In genomic region chr11:115711021-115711420, GRCh38 we compare ENCODE assay signal across 16 cellular contexts.
"Had no signal": no experiment of that assay in that cellular context is flagged by ENCODE, and none has a peak within 500 bp of the region (broad histone marks: within the 10 kb centered on the region; RNA-seq: fewer than 3 reads in every experiment).

No MANE protein-coding gene starts in this region.

- H3K36me3 Mint-ChIP-seq: activated naive CD8-positive, alpha-beta T cell treated with anti-CD3 and anti-CD28 coated beads, Interleukin-2, amount 10 ng/mL, durations not matched to agents 7 days and 5 days; stimulated activated effector memory CD8-positive, alpha-beta T cell treated with anti-CD3 and anti-CD28 coated beads, Interleukin-12 subunit alpha, Interleukin-12 subunit beta, amount 100 ng/mL, for 72 hours had no signal

- DNase-seq: activated CD4-positive, alpha-beta T cell treated with anti-CD3 and anti-CD28 coated beads, Interleukin-2, amount 10 ng/mL, durations not matched to agents 7 days and 5 days; activated CD4-positive, CD25-positive, alpha-beta regulatory T cell; activated CD8-positive, alpha-beta memory T cell treated with anti-CD3 and anti-CD28 coated beads for 24 hours; activated gamma-delta T cell treated with Interleukin-2 at 50 U/mL for 16 hours; activated naive CD8-positive, alpha-beta T cell treated with anti-CD3 and anti-CD28 coated beads, Interleukin-2, amount 10 ng/mL, durations not matched to agents 7 days and 5 days; cerebellar nuclear complex; effector memory CD4-positive, alpha-beta T cell; left colon; midbrain; ovary; thyroid gland; uterus had no signal

- H3K9me3 Mint-ChIP-seq: activated CD4-positive, alpha-beta T cell treated with anti-CD3 and anti-CD28 coated beads, Interleukin-2, amount 10 ng/mL, durations not matched to agents 7 days and 5 days; T-helper 2 cell treated with Interferon-gamma antibody and Interleukin-4, amounts not matched to agents 5 μg/mL and 100 μg/mL, for 36 hours had no signal

- H3K27ac Mint-ChIP-seq: activated CD4-positive, alpha-beta T cell treated with anti-CD3 and anti-CD28 coated beads, Interleukin-2, amount 10 ng/mL, durations not matched to agents 7 days and 5 days; activated naive CD8-positive, alpha-beta T cell treated with anti-CD3 and anti-CD28 coated beads, Interleukin-2, amount 10 ng/mL, durations not matched to agents 7 days and 5 days; stimulated activated effector memory CD8-positive, alpha-beta T cell treated with anti-CD3 and anti-CD28 coated beads, Interleukin-12 subunit alpha, Interleukin-12 subunit beta, amount 100 ng/mL, for 72 hours; T-helper 2 cell treated with Interferon-gamma antibody and Interleukin-4, amounts not matched to agents 5 μg/mL and 100 μg/mL, for 36 hours had no signal

- H3K27ac ChIP-seq: gastroesophageal sphincter, ovary, thyroid gland, uterus had no signal

- H3K4me1 Mint-ChIP-seq: activated CD4-positive, alpha-beta T cell treated with anti-CD3 and anti-CD28 coated beads, Interleukin-2, amount 10 ng/mL, durations not matched to agents 7 days and 5 days; stimulated activated effector memory CD8-positive, alpha-beta T cell treated with anti-CD3 and anti-CD28 coated beads, Interleukin-12 subunit alpha, Interleukin-12 subunit beta, amount 100 ng/mL, for 72 hours had no signal

- H3K4me1 ChIP-seq: uterus had no signal

- ATAC-seq: gastroesophageal sphincter; left colon; sciatic nerve; stimulated activated effector memory CD8-positive, alpha-beta T cell treated with anti-CD3 and anti-CD28 coated beads, Interleukin-12 subunit alpha, Interleukin-12 subunit beta, amount 100 ng/mL, for 72 hours had no signal

- H3K4me3 Mint-ChIP-seq: activated CD4-positive, alpha-beta T cell treated with anti-CD3 and anti-CD28 coated beads, Interleukin-2, amount 10 ng/mL, durations not matched to agents 7 days and 5 days; activated naive CD8-positive, alpha-beta T cell treated with anti-CD3 and anti-CD28 coated beads, Interleukin-2, amount 10 ng/mL, durations not matched to agents 7 days and 5 days; stimulated activated effector memory CD8-positive, alpha-beta T cell treated with anti-CD3 and anti-CD28 coated beads, Interleukin-12 subunit alpha, Interleukin-12 subunit beta, amount 100 ng/mL, for 72 hours; T-helper 2 cell treated with Interferon-gamma antibody and Interleukin-4, amounts not matched to agents 5 μg/mL and 100 μg/mL, for 36 hours had no signal

- H3K27me3 ChIP-seq: ovary, thyroid gland, uterus had no signal

- H3K27me3 Mint-ChIP-seq: activated CD4-positive, alpha-beta T cell treated with anti-CD3 and anti-CD28 coated beads, Interleukin-2, amount 10 ng/mL, durations not matched to agents 7 days and 5 days; activated naive CD8-positive, alpha-beta T cell treated with anti-CD3 and anti-CD28 coated beads, Interleukin-2, amount 10 ng/mL, durations not matched to agents 7 days and 5 days had no signal
